Comparison of ENCODE assay signal across 15 cellular contexts in genomic region chr9:134473353-134474057, GRCh38.
DNase-seq lines count a peak whose midpoint lies in the region; ATAC-seq and TF ChIP-seq lines count a peak whose summit lies in the region.
"Had no signal": no experiment of that assay in that cellular context is flagged by ENCODE, and none has a peak within 500 bp of the region (broad histone marks: within the 10 kb centered on the region; RNA-seq: fewer than 3 reads in every experiment).

No MANE protein-coding gene starts in this region.

- in situ Hi-C loops in gastrocnemius medialis (cut with MboI; ENCODE audit: low sequenced_read_pairs in 4 of 4): loop anchor here in 1 of 4 donors (25.0 kb wide), 1 partner anchor 264 kb away; no protein-coding TSS in a partner anchor

- H3K36me3 ChIP-seq in Peyer's patch (no peaks in the 10 kb centered on the region), gastrocnemius medialis (no peaks in the 10 kb centered on the region)

- H3K27me3 ChIP-seq in AG04450 (ENCODE audit: control insufficient read depth, insufficient read depth, low read length) (no peaks in the 10 kb centered on the region), Peyer's patch (no peaks in the 10 kb centered on the region), right cardiac atrium (ENCODE audit: control insufficient read depth, insufficient read depth) (no peaks in the 10 kb centered on the region), gastrocnemius medialis (peaks cover 0 to 11% (median 0%) of the 10 kb centered on the region in 3 donors)

- POLR2A ChIA-PET in AG04450 (lab: Yijun Ruan, JAX): interaction anchor here (0.6 to 2.4 kb wide), 4 partner anchors 17 to 188 kb away, joined by 3 to 15 read pairs (median 4); no protein-coding TSS in a partner anchor

- H3K27ac ChIP-seq in AG04450 (ENCODE audit: low read depth, low read length) (peak overlapping the region; percentile 31), Peyer's patch (peak overlapping the region in 3 of 4 donors; percentile 2 to 25 (median 18)), right cardiac atrium (ENCODE audit: low read length) (peak overlapping the region; percentile 27), gastrocnemius medialis (peak overlapping the region in 3 of 4 donors; percentile 37 to 62 (median 44))

- no peak overlapping the region for H3K27ac Mint-ChIP-seq in type B pancreatic cell
- H3K27ac Mint-ChIP-seq: activated CD4-positive, alpha-beta memory T cell treated with anti-CD3 and anti-CD28 coated beads, Interleukin-2, amount 10 ng/mL, durations not matched to agents 7 days and 5 days had no signal

- H3K4me1 ChIP-seq in Peyer's patch: peaks cover 0 to 20% (median 6%) of the 10 kb centered on the region in 4 donors
- no peaks in the 10 kb centered on the region for H3K4me1 ChIP-seq in right cardiac atrium (ENCODE audit: control insufficient read depth, insufficient read depth, low read length)
- peaks cover 9 to 10% of the 10 kb centered on the region in 2 donors for H3K4me1 ChIP-seq in gastrocnemius medialis

- H3K27me3 Mint-ChIP-seq in type B pancreatic cell: no peaks in the 10 kb centered on the region
- H3K27me3 Mint-ChIP-seq: activated CD4-positive, alpha-beta memory T cell treated with anti-CD3 and anti-CD28 coated beads, Interleukin-2, amount 10 ng/mL, durations not matched to agents 7 days and 5 days had no signal

- H3K36me3 Mint-ChIP-seq in type B pancreatic cell: no peaks in the 10 kb centered on the region

- CTCF ChIA-PET in AG04450 (lab: Charles Lee): interaction anchor here (0.9 kb wide), 1 partner anchor 16 kb away, joined by 3 read pairs; no protein-coding TSS in a partner anchor

- no peak overlapping the region for H3K4me3 Mint-ChIP-seq in type B pancreatic cell
- H3K4me3 Mint-ChIP-seq: activated CD4-positive, alpha-beta memory T cell treated with anti-CD3 and anti-CD28 coated beads, Interleukin-2, amount 10 ng/mL, durations not matched to agents 7 days and 5 days had no signal

- H3K9me3 ChIP-seq in AG04450 (ENCODE audit: control insufficient read depth, insufficient read depth, low read length): no peaks in the 10 kb centered on the region; the same call in 1 of the 2 replicates
- H3K9me3 ChIP-seq in Peyer's patch: no peaks in the 10 kb centered on the region
- no peaks in the 10 kb centered on the region for H3K9me3 ChIP-seq in right cardiac atrium (ENCODE audit: control insufficient read depth, low read length)
- no peaks in the 10 kb centered on the region for H3K9me3 ChIP-seq in gastrocnemius medialis

- no peak for TF ChIP-seq POLR2A in Peyer's patch (IDR thresholded peaks at IDR 0.05)
- TF ChIP-seq POLR2A in gastrocnemius medialis (IDR thresholded peaks at IDR 0.05): no peak

- H3K4me3 ChIP-seq in AG04450 (ENCODE audit: low read depth, low read length) (no peak overlapping the region), Peyer's patch (no peak overlapping the region), right cardiac atrium (ENCODE audit: low read length) (no peak overlapping the region), gastrocnemius medialis (no peak overlapping the region)

- no peak for TF ChIP-seq CTCF in AG04450 (IDR thresholded peaks at IDR 0.05; ENCODE audit: low read depth, low read length)
- no peak for TF ChIP-seq CTCF in Peyer's patch (IDR thresholded peaks at IDR 0.05)
- no peak for TF ChIP-seq CTCF in gastrocnemius medialis (IDR thresholded peaks at IDR 0.05 in 4 of 5, conservative IDR thresholded peaks at IDR 0.05 in 1 of 5)
- TF ChIP-seq CTCF in type B pancreatic cell (conservative IDR thresholded peaks at IDR 0.05): no peak

- no peaks in the 10 kb centered on the region for H3K4me1 Mint-ChIP-seq in type B pancreatic cell (ENCODE audit: unreplicated experiment)
- H3K4me1 Mint-ChIP-seq: activated CD4-positive, alpha-beta memory T cell treated with anti-CD3 and anti-CD28 coated beads, Interleukin-2, amount 10 ng/mL, durations not matched to agents 7 days and 5 days had no signal

- no peak for ATAC-seq in right cardiac atrium
- ATAC-seq in gastrocnemius medialis: no peak

- intact Hi-C loops in right cardiac atrium (cut with DNase I) (no loop called here), gastrocnemius medialis (cut with DNase I; ENCODE audit: low total_unique reads) (no loop called here)

- DNase-seq in AG04450 (ENCODE audit: low read depth, low spot score) (no peak), Peyer's patch (no peak), right cardiac atrium (peak in 2 of 3 donors; percentile 56 to 74), gastrocnemius medialis (no peak), NOMO-1 (lab: John Stamatoyannopoulos, UW; ENCODE audit: unreplicated experiment in 2 of 2) (no peak), iPS-NIHi11 (ENCODE audit: low spot score) (no peak), type B pancreatic cell (ENCODE audit: extremely low spot score, unreplicated experiment) (no peak)
- DNase-seq in stimulated activated CD4-positive, alpha-beta T cell treated with anti-CD3 and anti-CD28 coated beads, Interleukin-15, amount 100 ng/mL, for 24 hours: no peak
- DNase-seq: activated CD4-positive, alpha-beta memory T cell treated with anti-CD3 and anti-CD28 coated beads, Interleukin-2, amount 10 ng/mL, durations not matched to agents 7 days and 5 days; amygdala; hippocampal formation; kidney glomerular epithelial cell; NCI-H2171; NCI-H82; stimulated activated CD4-positive, alpha-beta T cell treated with anti-CD3 and anti-CD28 coated beads, Interleukin-2, amount 100 ng/mL, for 48 hours had no signal

- H3K9me3 Mint-ChIP-seq in type B pancreatic cell: no peaks in the 10 kb centered on the region
- H3K9me3 Mint-ChIP-seq: activated CD4-positive, alpha-beta memory T cell treated with anti-CD3 and anti-CD28 coated beads, Interleukin-2, amount 10 ng/mL, durations not matched to agents 7 days and 5 days had no signal

- WGBS in right cardiac atrium: 57% methylated on average over 21 of the region's 21 CpGs

Comparison
In these comparisons a context has a peak if more than half of its experiments do, and no peak if none do; other contexts are left out.
1. DNase-seq: peak in right cardiac atrium (2 of 3); none in AG04450 (single experiment), Peyer's patch (0 of 3), gastrocnemius medialis (0 of 2), NOMO-1 (0 of 2), iPS-NIHi11 (single experiment), stimulated activated CD4-positive, alpha-beta T cell treated with anti-CD3 and anti-CD28 coated beads, Interleukin-15, amount 100 ng/mL, for 24 hours (single experiment) and type B pancreatic cell (single experiment).
2. Peak in every context shown above with its lines, with median percentiles within 50 percentile points of each other: H3K27ac ChIP-seq.